In genomic region chr2:143937563-143938346, GRCh38 we compare ENCODE assay signal across 8 cellular contexts.
DNase-seq lines count a peak whose midpoint lies in the region; ATAC-seq, FAIRE-seq and TF ChIP-seq lines count a peak whose summit lies in the region.

No MANE protein-coding gene starts in this region.

- FAIRE-seq in GM12891 (lab: Jason Lieb, UNC): no peak

- peak overlapping the region; percentile 60 for H3K27ac ChIP-seq in angular gyrus (ENCODE audit: low read depth, low read length)

- no peak overlapping the region for H3K27ac Mint-ChIP-seq in activated naive CD4-positive, alpha-beta T cell treated with anti-CD3 and anti-CD28 coated beads for 36 hours
- no peak overlapping the region for H3K27ac Mint-ChIP-seq in activated naive CD4-positive, alpha-beta T cell treated with anti-CD3 and anti-CD28 coated beads, Interleukin-2, amount 50 U/mL, for 72 hours

- no peaks in the 10 kb centered on the region for H3K9me3 Mint-ChIP-seq in activated naive CD4-positive, alpha-beta T cell treated with anti-CD3 and anti-CD28 coated beads for 36 hours
- no peaks in the 10 kb centered on the region for H3K9me3 Mint-ChIP-seq in activated naive CD4-positive, alpha-beta T cell treated with anti-CD3 and anti-CD28 coated beads, Interleukin-2, amount 50 U/mL, for 72 hours

- CTCF ChIA-PET in activated naive CD4-positive, alpha-beta T cell treated with anti-CD3 and anti-CD28 coated beads for 36 hours (lab: Charles Lee): no interaction called here

- intact Hi-C loops in activated naive CD4-positive, alpha-beta T cell treated with anti-CD3 and anti-CD28 coated beads for 36 hours (cut with micrococcal nuclease): loop anchor here (5.0 kb wide), 1 partner anchor 580 kb away; no protein-coding TSS in a partner anchor

- no peaks in the 10 kb centered on the region for H3K36me3 Mint-ChIP-seq in activated naive CD4-positive, alpha-beta T cell treated with anti-CD3 and anti-CD28 coated beads for 36 hours (ENCODE audit: low read depth)
- H3K36me3 Mint-ChIP-seq in activated naive CD4-positive, alpha-beta T cell treated with anti-CD3 and anti-CD28 coated beads, Interleukin-2, amount 50 U/mL, for 72 hours: no peaks in the 10 kb centered on the region

- DNase-seq in activated naive CD4-positive, alpha-beta T cell treated with anti-CD3 and anti-CD28 coated beads for 36 hours: no peak
- no peak for DNase-seq in activated naive CD4-positive, alpha-beta T cell treated with anti-CD3 and anti-CD28 coated beads, Interleukin-2, amount 50 U/mL, for 72 hours (ENCODE audit: low spot score in 2 of 2)
- DNase-seq in iris pigment epithelial cell (ENCODE audit: low read depth) (peak; percentile 5), superior temporal gyrus (ENCODE audit: extremely low spot score) (peak; percentile 43), amniotic stem cell (lab: John Stamatoyannopoulos, UW) (no peak), GM12891 (ENCODE audit: insufficient read length, low spot score) (no peak)

- TF ChIP-seq POLR2A in GM12891 (IDR thresholded peaks at IDR 0.05; ENCODE audit: low read depth, low read length): no peak

- H3K4me3 Mint-ChIP-seq in activated naive CD4-positive, alpha-beta T cell treated with anti-CD3 and anti-CD28 coated beads for 36 hours: peak overlapping the region; percentile 46

- peaks cover 7% of the 10 kb centered on the region for H3K4me1 Mint-ChIP-seq in activated naive CD4-positive, alpha-beta T cell treated with anti-CD3 and anti-CD28 coated beads for 36 hours (ENCODE audit: low read depth)

- H3K27me3 Mint-ChIP-seq in activated naive CD4-positive, alpha-beta T cell treated with anti-CD3 and anti-CD28 coated beads for 36 hours (ENCODE audit: low read depth): peaks cover 47% of the 10 kb centered on the region

- ATAC-seq in activated naive CD4-positive, alpha-beta T cell treated with anti-CD3 and anti-CD28 coated beads, Interleukin-2, amount 50 U/mL, for 72 hours: no peak
- peak; percentile 26 for ATAC-seq in HG03457 (IDR thresholded peaks at IDR 0.05; ENCODE audit: unreplicated experiment)

TF ChIP-seq in GM12891, 5 proteins besides CTCF, POLR2A, EP300 and RAD21:
- no peak for TF ChIP-seq PAX5 (IDR thresholded peaks at IDR 0.05; ENCODE audit: insufficient read depth, low read length, severe bottlenecking)
- no peak for TF ChIP-seq SPI1 (IDR thresholded peaks at IDR 0.05; ENCODE audit: low read depth, low read length)
- TF ChIP-seq POLR2AphosphoS5 (IDR thresholded peaks at IDR 0.05; ENCODE audit: low read depth, low read length): no peak
- TF ChIP-seq POU2F2 (IDR thresholded peaks at IDR 0.05; ENCODE audit: low read depth, low read length): no peak
- no peak for TF ChIP-seq TAF1 (IDR thresholded peaks at IDR 0.05; ENCODE audit: low read depth, low read length)

Comparison
In these comparisons a context has a peak if more than half of its experiments do, and no peak if none do; other contexts are left out.
1. DNase-seq: peak in iris pigment epithelial cell (single experiment) and superior temporal gyrus (single experiment); none in activated naive CD4-positive, alpha-beta T cell treated with anti-CD3 and anti-CD28 coated beads for 36 hours (single experiment), activated naive CD4-positive, alpha-beta T cell treated with anti-CD3 and anti-CD28 coated beads, Interleukin-2, amount 50 U/mL, for 72 hours (0 of 2), amniotic stem cell (single experiment) and GM12891 (single experiment).